In the genomic region with DNA sequence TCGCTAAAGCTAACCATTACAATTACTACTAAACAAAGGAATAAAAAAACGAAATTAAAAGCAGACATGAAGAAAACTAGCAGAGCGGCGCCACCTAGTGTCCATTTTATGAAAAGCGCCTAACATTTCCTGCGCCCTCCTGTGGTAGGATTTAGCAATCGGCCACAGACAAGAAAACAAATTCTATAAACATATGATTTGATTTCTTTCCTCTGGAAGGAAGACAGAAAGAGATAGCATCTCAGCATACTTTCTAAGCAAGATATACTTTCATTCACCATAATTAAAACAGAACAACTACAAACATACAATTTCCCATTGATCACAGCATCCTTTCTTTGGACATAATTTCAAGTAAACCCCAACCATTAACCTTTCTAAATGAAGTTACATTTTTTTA, we compare ENCODE assay signal across 8 cellular contexts.
DNase-seq lines count a peak whose midpoint lies in the region; ATAC-seq, FAIRE-seq and TF ChIP-seq lines count a peak whose summit lies in the region.

No MANE protein-coding gene starts in this region.

- H3K27me3 ChIP-seq in PC-3 (ENCODE audit: low read length), result peaks cover 41% of the 10 kb centered on the region

- H3K9me3 ChIP-seq in PC-3 (ENCODE audit: low read length), result no peaks in the 10 kb centered on the region

- H3K27ac ChIP-seq in PC-3 (ENCODE audit: low read length), result no peak overlapping the region

- no peaks in the 10 kb centered on the region for H3K79me2 ChIP-seq in PC-3 (ENCODE audit: low read length)

- no peak overlapping the region for H3K27ac Mint-ChIP-seq in activated T-cell treated with anti-CD3 and anti-CD28 coated beads, Interleukin-2, amount 50 U/mL, for 72 hours

- no TSS peak for BruUV-seq in PC-3 (replicated peaks; lab: Mats Ljungman, UMichigan)

- TF ChIP-seq CTCF in PC-3 (conservative IDR thresholded peaks at IDR 0.05; ENCODE audit: low read depth, low read length) (peak; percentile 100), fibroblast of mammary gland (conservative IDR thresholded peaks at IDR 0.05; ENCODE audit: control insufficient read depth, insufficient read depth, low read depth, low read length) (peak; percentile 100)

- no peaks in the 10 kb centered on the region for H3K4me1 Mint-ChIP-seq in activated T-cell treated with anti-CD3 and anti-CD28 coated beads, Interleukin-2, amount 50 U/mL, for 72 hours (ENCODE audit: low read depth)

- no peak for FAIRE-seq in HTR-8/SVneo (lab: Jason Lieb, UNC)

- H3K4me3 Mint-ChIP-seq in activated T-cell treated with anti-CD3 and anti-CD28 coated beads, Interleukin-2, amount 50 U/mL, for 72 hours, result peak overlapping the region; percentile 42 to 56

- H2AFZ ChIP-seq in PC-3 (ENCODE audit: low read length), result no peak overlapping the region

- H3K36me3 Mint-ChIP-seq in activated T-cell treated with anti-CD3 and anti-CD28 coated beads, Interleukin-2, amount 50 U/mL, for 72 hours (ENCODE audit: insufficient read depth in 2 of 2), result no peaks in the 10 kb centered on the region

- no peaks in the 10 kb centered on the region for H4K20me1 ChIP-seq in PC-3 (ENCODE audit: low read length)

- H3K4me1 ChIP-seq in PC-3 (ENCODE audit: insufficient read depth, low read length), result no peaks in the 10 kb centered on the region

- peaks cover 3% of the 10 kb centered on the region; the same call in 1 of the 2 replicates for H3K36me3 ChIP-seq in PC-3 (ENCODE audit: low read depth, low read length)

- H3K4me3 ChIP-seq in PC-3 (ENCODE audit: low read length), result no peak overlapping the region
- H3K4me3 ChIP-seq in fibroblast of mammary gland (ENCODE audit: control insufficient read depth, low read depth, low read length), result no peak overlapping the region

- no peak overlapping the region for H3K9ac ChIP-seq in PC-3 (ENCODE audit: low read length)

- in situ Hi-C loops in Caki2 (cut with HindIII; ENCODE audit: low pct_unique_long_range_greater_than_20kb, low sequenced_read_pairs), result no loop called here

- DNase-seq in Caki2 (ENCODE audit: low read depth) (peak; percentile 75), HTR-8/SVneo (ENCODE audit: insufficient read length, low spot score) (peak; percentile 38), PC-3 (peak; percentile 75), fibroblast of mammary gland (ENCODE audit: low read depth) (peak; percentile 76), non-pigmented ciliary epithelial cell (ENCODE audit: low read depth) (peak; percentile 35), superior temporal gyrus (ENCODE audit: extremely low spot score) (peak; percentile 93)
- DNase-seq in activated T-cell treated with anti-CD3 and anti-CD28 coated beads, Interleukin-2, amount 50 U/mL, for 72 hours, result peak; percentile 41 to 62

- H3K9me2 ChIP-seq in PC-3 (replicated peaks; ENCODE audit: low read length), result no peaks in the 10 kb centered on the region

- POLR2A ChIA-PET in PC-3 (lab: Charles Lee; ENCODE audit: unreplicated experiment), result no interaction called here

- ATAC-seq in PC-3, result peak; percentile 22; the same call in 1 of the 2 replicates
- no peak for ATAC-seq in activated T-cell treated with anti-CD3 and anti-CD28 coated beads, Interleukin-2, amount 50 U/mL, for 72 hours (replicated peaks in 1 of 2)
- ATAC-seq in HG03045 (IDR thresholded peaks at IDR 0.05; ENCODE audit: unreplicated experiment), result no peak

- no peaks in the 10 kb centered on the region for H3K27me3 Mint-ChIP-seq in activated T-cell treated with anti-CD3 and anti-CD28 coated beads, Interleukin-2, amount 50 U/mL, for 72 hours (ENCODE audit: low read depth)

- intact Hi-C loops in PC-3 (cut with micrococcal nuclease), result loop anchor here (1.0 kb wide), 3 partner anchors 175 to 307 kb away; no protein-coding TSS in a partner anchor

- CTCF ChIA-PET in PC-3 (lab: Charles Lee), result interaction anchor here (0.6 to 1.5 kb wide), 6 partner anchors 15 to 873 kb away, joined by 3 to 16 read pairs (median 6); no protein-coding TSS in a partner anchor

- H3F3A ChIP-seq in PC-3 (ENCODE audit: low read length, unreplicated experiment), result no peaks in the 10 kb centered on the region

- H3K9me3 Mint-ChIP-seq in activated T-cell treated with anti-CD3 and anti-CD28 coated beads, Interleukin-2, amount 50 U/mL, for 72 hours, result no peaks in the 10 kb centered on the region

- no peak overlapping the region for H3K4me2 ChIP-seq in PC-3 (ENCODE audit: low read length)

Comparison
In these comparisons a context has a peak if more than half of its experiments do, and no peak if none do; other contexts are left out.
1. DNase-seq: peak in every context shown above with its lines; median percentile 93 in superior temporal gyrus; 76 in fibroblast of mammary gland; 75 in Caki2; 75 in PC-3; 52 in activated T-cell treated with anti-CD3 and anti-CD28 coated beads, Interleukin-2, amount 50 U/mL, for 72 hours; 38 in HTR-8/SVneo; 35 in non-pigmented ciliary epithelial cell.